ENCODE assay signal across 23 cellular contexts in genomic region chr11:117502285-117502856, GRCh38.
"Had no signal": no experiment of that assay in that cellular context is flagged by ENCODE, and none has a peak within 500 bp of the region (broad histone marks: within the 10 kb centered on the region; RNA-seq: fewer than 3 reads in every experiment).

No MANE protein-coding gene starts in this region.

- H3K4me3 ChIP-seq: cardiac muscle cell, heart right ventricle, lower lobe of right lung, suprapubic skin, transverse colon, uterus had no signal

- H3K27ac Mint-ChIP-seq: activated CD8-positive, alpha-beta T cell treated with anti-CD3 and anti-CD28 coated beads, Interleukin-2, amount 10 ng/mL, durations not matched to agents 7 days and 5 days; activated naive CD8-positive, alpha-beta T cell treated with anti-CD3 and anti-CD28 coated beads, Interleukin-2, amount 50 U/mL, for 24 hours; activated T-helper 1 cell treated with anti-CD3 and anti-CD28 coated beads, Interleukin-12 subunit alpha, Interleukin-12 subunit beta, Interleukin-2, Interleukin-4 antibody, amounts not matched to agents 30 ng/mL and 10 ng/mL and 1 ng/mL, durations not matched to agents 14 hours and 24 hours and 36 hours; naive thymus-derived CD4-positive, alpha-beta T cell; stimulated activated naive CD8-positive, alpha-beta T cell treated with anti-CD3 and anti-CD28 coated beads, Interleukin-15, amount 100 ng/mL, for 72 hours had no signal

- ATAC-seq: activated CD8-positive, alpha-beta T cell treated with anti-CD3 and anti-CD28 coated beads, Interleukin-2, amount 10 ng/mL, durations not matched to agents 7 days and 5 days; activated naive CD8-positive, alpha-beta T cell treated with anti-CD3 and anti-CD28 coated beads, Interleukin-2, amount 50 U/mL, for 24 hours; lower lobe of right lung; naive thymus-derived CD4-positive, alpha-beta T cell; stimulated activated naive CD8-positive, alpha-beta T cell treated with anti-CD3 and anti-CD28 coated beads, Interleukin-15, amount 100 ng/mL, for 72 hours had no signal

- H3K9me3 ChIP-seq: heart right ventricle, lower lobe of right lung, suprapubic skin, transverse colon, uterus had no signal

- H3K36me3 Mint-ChIP-seq: naive thymus-derived CD4-positive, alpha-beta T cell had no signal

- H3K27me3 ChIP-seq: transverse colon, uterus had no signal

- H3K9me3 Mint-ChIP-seq: activated naive CD8-positive, alpha-beta T cell treated with anti-CD3 and anti-CD28 coated beads, Interleukin-2, amount 50 U/mL, for 24 hours; activated T-helper 1 cell treated with anti-CD3 and anti-CD28 coated beads, Interleukin-12 subunit alpha, Interleukin-12 subunit beta, Interleukin-2, Interleukin-4 antibody, amounts not matched to agents 30 ng/mL and 10 ng/mL and 1 ng/mL, durations not matched to agents 14 hours and 24 hours and 36 hours; naive thymus-derived CD4-positive, alpha-beta T cell; neural crest cell; stimulated activated naive CD8-positive, alpha-beta T cell treated with anti-CD3 and anti-CD28 coated beads, Interleukin-15, amount 100 ng/mL, for 72 hours had no signal

- H3K36me3 ChIP-seq: cardiac muscle cell, lower lobe of right lung, suprapubic skin, transverse colon, uterus, WERI-Rb-1 had no signal

- H3K27ac ChIP-seq: cardiac muscle cell, heart right ventricle, lower lobe of right lung, suprapubic skin, transverse colon, uterus, WERI-Rb-1 had no signal

- H3K4me1 ChIP-seq: heart right ventricle, lower lobe of right lung, suprapubic skin, transverse colon, uterus had no signal

- H3K27me3 Mint-ChIP-seq: stimulated activated naive CD8-positive, alpha-beta T cell treated with anti-CD3 and anti-CD28 coated beads, Interleukin-15, amount 100 ng/mL, for 72 hours had no signal

- H3K4me3 Mint-ChIP-seq: activated CD8-positive, alpha-beta T cell treated with anti-CD3 and anti-CD28 coated beads, Interleukin-2, amount 10 ng/mL, durations not matched to agents 7 days and 5 days; activated naive CD8-positive, alpha-beta T cell treated with anti-CD3 and anti-CD28 coated beads, Interleukin-2, amount 50 U/mL, for 24 hours; activated T-helper 1 cell treated with anti-CD3 and anti-CD28 coated beads, Interleukin-12 subunit alpha, Interleukin-12 subunit beta, Interleukin-2, Interleukin-4 antibody, amounts not matched to agents 30 ng/mL and 10 ng/mL and 1 ng/mL, durations not matched to agents 14 hours and 24 hours and 36 hours; naive thymus-derived CD4-positive, alpha-beta T cell; neural crest cell; stimulated activated naive CD8-positive, alpha-beta T cell treated with anti-CD3 and anti-CD28 coated beads, Interleukin-15, amount 100 ng/mL, for 72 hours had no signal

- DNase-seq: activated CD4-positive, alpha-beta T cell treated with anti-CD3 and anti-CD28 coated beads for 1 hour; activated CD4-positive, alpha-beta T cell treated with anti-CD3 and anti-CD28 coated beads, Interleukin-2, amount 50 U/mL, for 1 hour; activated CD8-positive, alpha-beta T cell treated with anti-CD3 and anti-CD28 coated beads, Interleukin-2, amount 10 ng/mL, durations not matched to agents 7 days and 5 days; activated gamma-delta T cell; activated naive CD4-positive, alpha-beta T cell treated with anti-CD3 and anti-CD28 coated beads, Interleukin-2, amount 50 U/mL, for 16 hours; activated naive CD8-positive, alpha-beta T cell treated with anti-CD3 and anti-CD28 coated beads, Interleukin-2, amount 50 U/mL, for 24 hours; effector CD4-positive, alpha-beta T cell; erythroblast; foreskin fibroblast; heart right ventricle; kidney; lower lobe of right lung; mesendoderm; naive thymus-derived CD4-positive, alpha-beta T cell; stimulated activated CD4-positive, alpha-beta T cell treated with anti-CD3 and anti-CD28 coated beads, Interleukin-4, amount 100 ng/mL, for 24 hours; stimulated activated naive CD8-positive, alpha-beta T cell treated with anti-CD3 and anti-CD28 coated beads, Interleukin-15, amount 100 ng/mL, for 72 hours; transverse colon; uterus; WERI-Rb-1 had no signal

- H3K4me1 Mint-ChIP-seq: activated naive CD8-positive, alpha-beta T cell treated with anti-CD3 and anti-CD28 coated beads, Interleukin-2, amount 50 U/mL, for 24 hours; naive thymus-derived CD4-positive, alpha-beta T cell; stimulated activated naive CD8-positive, alpha-beta T cell treated with anti-CD3 and anti-CD28 coated beads, Interleukin-15, amount 100 ng/mL, for 72 hours had no signal
